ENCODE assay signal across 8 cellular contexts in the genomic region with DNA sequence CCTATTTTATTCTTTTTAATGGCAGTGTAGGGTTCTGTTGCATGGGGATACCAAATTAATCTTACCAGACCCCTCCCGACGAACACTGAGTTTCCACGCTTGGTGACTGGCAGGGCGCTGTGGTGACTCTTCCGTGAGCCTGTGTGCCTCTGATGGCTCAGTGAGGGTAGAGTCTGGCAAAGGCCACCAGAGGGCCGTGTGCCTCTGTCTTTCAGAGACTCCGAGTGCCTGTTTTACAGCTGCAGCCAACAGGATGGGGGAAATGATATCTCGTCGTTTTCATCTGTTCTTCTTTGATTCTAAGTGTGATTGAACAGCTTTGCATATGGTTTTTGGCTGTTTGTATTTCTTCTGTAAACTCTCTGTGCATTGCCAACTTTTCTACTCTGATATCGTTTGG.
DNase-seq lines count a peak whose midpoint lies in the region; ATAC-seq and TF ChIP-seq lines count a peak whose summit lies in the region.

No MANE protein-coding gene starts in this region.

- H3K9me3 Mint-ChIP-seq in stimulated activated naive B cell treated with anti-CD40 and anti-IgM and Interleukin-4, amounts not matched to agents 10 μg/mL and 1 μg/mL and 100 μg/mL, for 72 hours = no peaks in the 10 kb centered on the region

- peak; percentile 91 for TF ChIP-seq CTCF in WERI-Rb-1 (IDR thresholded peaks at IDR 0.05; ENCODE audit: low read depth, low read length)

- H3K9me3 ChIP-seq in WERI-Rb-1 (ENCODE audit: severe bottlenecking) = no peaks in the 10 kb centered on the region

- H3K27ac ChIP-seq in WERI-Rb-1 = no peak overlapping the region

- peak overlapping the region in 1 of 2 donors; percentile 18 for H3K4me3 Mint-ChIP-seq in stimulated activated naive B cell treated with anti-CD40 and anti-IgM and Interleukin-4, amounts not matched to agents 10 μg/mL and 1 μg/mL and 100 μg/mL, for 72 hours

- peak; percentile 98 for ATAC-seq in HG02642 (IDR thresholded peaks at IDR 0.05; ENCODE audit: poor library complexity, unreplicated experiment)
- ATAC-seq in stimulated activated naive B cell treated with anti-CD40 and anti-IgM and Interleukin-4, amounts not matched to agents 10 μg/mL and 1 μg/mL and 100 μg/mL, for 72 hours (replicated peaks) = peak; percentile 100

- H3K4me1 Mint-ChIP-seq in stimulated activated naive B cell treated with anti-CD40 and anti-IgM and Interleukin-4, amounts not matched to agents 10 μg/mL and 1 μg/mL and 100 μg/mL, for 72 hours = peaks cover 9 to 17% of the 10 kb centered on the region in 2 donors

- H3K4me3 ChIP-seq in WERI-Rb-1 (ENCODE audit: low read depth, low read length) = no peak overlapping the region

- peak; percentile 6 to 21 for DNase-seq in activated CD8-positive, alpha-beta memory T cell treated with anti-CD3 and anti-CD28 coated beads for 1 hour (ENCODE audit: extremely low read depth in 1 of 2, low read depth in 1 of 2)
- DNase-seq in activated CD8-positive, alpha-beta memory T cell treated with anti-CD3 and anti-CD28 coated beads for 24 hours = no peak
- peak; percentile 79 for DNase-seq in NCI-H1092 treated with DMSO at 0.1 percent for 48 hours (lab: John Stamatoyannopoulos, UW)
- DNase-seq in WERI-Rb-1 = peak; percentile 73
- DNase-seq in cerebellum (ENCODE audit: low spot score) = peak; percentile 10
- peak; percentile 73 to 86 for DNase-seq in lung microvascular endothelial cell (ENCODE audit: low read depth in 2 of 2)
- peak; percentile 47 for DNase-seq in stimulated activated naive B cell treated with anti-CD40 and anti-IgM and Interleukin-4, amounts not matched to agents 10 μg/mL and 1 μg/mL and 100 μg/mL, for 72 hours

- peaks cover 36% of the 10 kb centered on the region for H3K36me3 ChIP-seq in WERI-Rb-1

- H3K36me3 Mint-ChIP-seq in stimulated activated naive B cell treated with anti-CD40 and anti-IgM and Interleukin-4, amounts not matched to agents 10 μg/mL and 1 μg/mL and 100 μg/mL, for 72 hours = peaks cover 53 to 59% of the 10 kb centered on the region in 2 donors

- H3K27me3 Mint-ChIP-seq in stimulated activated naive B cell treated with anti-CD40 and anti-IgM and Interleukin-4, amounts not matched to agents 10 μg/mL and 1 μg/mL and 100 μg/mL, for 72 hours = no peaks in the 10 kb centered on the region

- peak overlapping the region; percentile 72 for H3K27ac Mint-ChIP-seq in stimulated activated naive B cell treated with anti-CD40 and anti-IgM and Interleukin-4, amounts not matched to agents 10 μg/mL and 1 μg/mL and 100 μg/mL, for 72 hours

- no peaks in the 10 kb centered on the region for H3K27me3 ChIP-seq in WERI-Rb-1 (ENCODE audit: insufficient read depth, low read depth, severe bottlenecking)
